In genomic region chr9:21153688-21154608, GRCh38 we compare ENCODE assay signal across 8 cellular contexts. TPM values are rescaled to one million over a fixed set of nuclear protein-coding genes. Genes with fewer than 3 reads are reported as not detected.
DNase-seq lines count a peak whose midpoint lies in the region; ATAC-seq and TF ChIP-seq lines count a peak whose summit lies in the region.

No MANE protein-coding gene starts in this region.

- no peak overlapping the region for H3K4me3 ChIP-seq in vagina

- H3K27me3 Mint-ChIP-seq in natural killer cell (ENCODE audit: low read depth in 2 of 2) = peaks cover 0 to 3% of the 10 kb centered on the region in 2 donors

- peaks cover 10 to 16% of the 10 kb centered on the region in 2 donors for H3K4me1 Mint-ChIP-seq in natural killer cell

- DNase-seq in AML-193 (lab: John Stamatoyannopoulos, UW) (peak; percentile 69 to 76), NCI-H1694 treated with DMSO at 0.1 percent for 48 hours (lab: John Stamatoyannopoulos, UW) (peak; percentile 30), natural killer cell (no peak), T1000 (lab: John Stamatoyannopoulos, UW) (no peak), vagina (ENCODE audit: extremely low spot score in 2 of 2) (no peak)
- peak; percentile 2 for DNase-seq in central memory CD4-positive, alpha-beta T cell

- TF ChIP-seq POLR2A in GM18505 (IDR thresholded peaks at IDR 0.05; ENCODE audit: borderline replicate concordance, extremely low read depth, insufficient read depth, insufficient read length) (no peak), vagina (IDR thresholded peaks at IDR 0.05) (no peak)

- H3K36me3 Mint-ChIP-seq in natural killer cell = peaks cover 3% of the 10 kb centered on the region

- H3K4me3 Mint-ChIP-seq in natural killer cell = peak overlapping the region; percentile 30

- intact Hi-C loops in natural killer cell (cut with micrococcal nuclease) = no loop called here
- intact Hi-C loops in vagina (cut with DNase I) = no loop called here

- H3K9me3 ChIP-seq in vagina = no peaks in the 10 kb centered on the region

- H3K36me3 ChIP-seq in vagina = no peaks in the 10 kb centered on the region

- peaks cover 0 to 6% of the 10 kb centered on the region in 2 donors for H3K9me3 Mint-ChIP-seq in natural killer cell

- H3K27me3 ChIP-seq in vagina = no peaks in the 10 kb centered on the region

- TF ChIP-seq CTCF in natural killer cell (IDR thresholded peaks at IDR 0.05) (peak; percentile 29), vagina (IDR thresholded peaks at IDR 0.05) (no peak)

- H3K27ac ChIP-seq in vagina = no peak overlapping the region

- H3K4me1 ChIP-seq in vagina = no peaks in the 10 kb centered on the region

- peak overlapping the region in 1 of 2 donors; percentile 63 for H3K27ac Mint-ChIP-seq in natural killer cell

- ATAC-seq in GM18505 (IDR thresholded peaks at IDR 0.05; ENCODE audit: unreplicated experiment) = peak; percentile 82
- peak; percentile 74 for ATAC-seq in HG02763 (IDR thresholded peaks at IDR 0.05; ENCODE audit: unreplicated experiment)
- peak; percentile 61 to 69 (median 63) for ATAC-seq in natural killer cell

RNA-seq across cellular contexts. Expression of gene IFNW1, which starts 12.3 kb away (rescaled TPM):
- not detected for total RNA-seq in natural killer cell
- total RNA-seq in vagina = not detected

RNA-seq across cellular contexts. Expression of gene IFNA21, which starts 12.5 kb away (rescaled TPM):
- not detected for total RNA-seq in natural killer cell
- total RNA-seq in vagina = not detected

RNA-seq across cellular contexts. Expression of gene IFNA4, which starts 33.4 kb away (rescaled TPM):
- total RNA-seq in natural killer cell (not detected), vagina (not detected)

RNA-seq across cellular contexts. Expression of gene IFNA7, which starts 48.1 kb away (rescaled TPM):
- total RNA-seq in natural killer cell (not detected), vagina (not detected)

RNA-seq across cellular contexts. Expression of gene IFNA10, which starts 53.0 kb away (rescaled TPM):
- total RNA-seq in natural killer cell (not detected), vagina (not detected)

Comparison
In these comparisons a context has a peak if more than half of its experiments do, and no peak if none do; other contexts are left out.
1. DNase-seq: peak in AML-193 (2 of 2), NCI-H1694 treated with DMSO at 0.1 percent for 48 hours (single experiment) and central memory CD4-positive, alpha-beta T cell (single experiment); none in natural killer cell (single experiment), T1000 (single experiment) and vagina (0 of 2).
2. Peak in every context shown above with its lines, with median percentiles within 50 percentile points of each other: ATAC-seq.